In the genomic region with DNA sequence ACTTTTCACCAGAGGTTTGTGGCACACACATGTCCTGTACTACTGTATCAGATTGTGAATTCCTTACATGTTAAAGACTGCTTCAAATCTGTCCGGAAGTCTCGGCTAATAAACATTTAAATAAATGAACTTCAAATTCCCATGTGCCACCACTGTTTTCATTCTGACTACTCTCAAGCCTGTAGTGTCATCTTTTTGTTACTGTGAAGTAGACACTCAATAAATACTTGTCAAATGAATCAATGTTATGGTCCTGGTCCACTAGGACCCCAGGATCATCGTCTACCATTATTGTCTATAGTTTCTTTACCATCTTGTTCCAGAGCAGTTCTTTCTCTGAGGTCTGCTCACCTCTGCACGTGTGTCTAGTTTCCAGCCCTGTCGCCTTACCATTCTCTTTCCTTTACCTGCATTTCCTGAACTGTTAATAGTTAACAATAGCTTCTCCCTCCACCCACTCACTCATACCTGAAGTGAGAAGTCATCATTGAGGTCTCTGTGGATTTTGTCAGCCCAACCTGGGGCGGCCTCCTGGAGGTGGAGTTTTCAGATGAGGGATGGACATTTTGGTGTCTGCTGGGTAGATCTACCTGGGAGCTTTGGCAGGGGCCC, we compare ENCODE assay signal across 9 cellular contexts.
DNase-seq lines count a peak whose midpoint lies in the region; TF ChIP-seq lines count a peak whose summit lies in the region.
"Had no signal": no experiment of that assay in that cellular context is flagged by ENCODE, and none has a peak within 500 bp of the region (broad histone marks: within the 10 kb centered on the region; RNA-seq: fewer than 3 reads in every experiment).

No MANE protein-coding gene starts in this region.

- H3K4me1 Mint-ChIP-seq in chondrocyte (ENCODE audit: low read depth) (peaks cover 92% of the 10 kb centered on the region), CD14-positive monocyte (peaks cover 96% of the 10 kb centered on the region)

- no peaks in the 10 kb centered on the region for H3K9me2 ChIP-seq in DOHH2 (replicated peaks; ENCODE audit: control insufficient read depth, low read length)
- H3K9me2 ChIP-seq in OCI-LY1 (ENCODE audit: low read depth, low read length): no peaks in the 10 kb centered on the region

- H4K8ac ChIP-seq in neuronal stem cell (ENCODE audit: low read depth, low read length): no peak overlapping the region

- H3K27me3 ChIP-seq in DOHH2 (ENCODE audit: control insufficient read depth, low read length): no peaks in the 10 kb centered on the region
- no peaks in the 10 kb centered on the region for H3K27me3 ChIP-seq in OCI-LY1 (ENCODE audit: insufficient read depth, low read length)
- no peaks in the 10 kb centered on the region for H3K27me3 ChIP-seq in neuronal stem cell (ENCODE audit: control insufficient read depth in 3 of 3, insufficient read depth in 3 of 3, low read depth in 1 of 3, low read length in 3 of 3)
- no peaks in the 10 kb centered on the region for H3K27me3 ChIP-seq in H7 (ENCODE audit: control insufficient read depth, insufficient read depth, low read length)

- peak overlapping the region; percentile 71 for H2BK5ac ChIP-seq in neuronal stem cell (ENCODE audit: low read length)

- peak overlapping the region; percentile 42 for H3K14ac ChIP-seq in neuronal stem cell (ENCODE audit: low read length)

- peak overlapping the region; percentile 69 for H3K4me2 ChIP-seq in DOHH2 (ENCODE audit: low read length)
- peak overlapping the region; percentile 76 for H3K4me2 ChIP-seq in OCI-LY1 (ENCODE audit: low read length)
- no peak overlapping the region for H3K4me2 ChIP-seq in neuronal stem cell (ENCODE audit: insufficient read depth, low read length, poor library complexity, severe bottlenecking)

- H3K9ac ChIP-seq in OCI-LY1 (ENCODE audit: low read length) (peak overlapping the region; percentile 76; the same call in 1 of the 2 replicates), neuronal stem cell (ENCODE audit: low read depth, low read length, poor library complexity) (no peak overlapping the region)

- H3K4me1 ChIP-seq in DOHH2 (ENCODE audit: control insufficient read depth, low read length) (peaks cover 71% of the 10 kb centered on the region), OCI-LY1 (ENCODE audit: insufficient read depth, low read length, severe bottlenecking) (peaks cover 100% of the 10 kb centered on the region), neuronal stem cell (ENCODE audit: control insufficient read depth in 2 of 2, insufficient read depth in 1 of 2, low read depth in 1 of 2, low read length in 2 of 2) (peaks cover 52 to 54% of the 10 kb centered on the region in 2 donors)

- intact Hi-C loops in CD14-positive monocyte (cut with micrococcal nuclease): loop anchor here (5.0 kb wide), 1 partner anchor 36 kb away; no protein-coding TSS in a partner anchor

- H3K79me1 ChIP-seq in neuronal stem cell (ENCODE audit: low read depth, low read length): peaks cover 27% of the 10 kb centered on the region

- no peaks in the 10 kb centered on the region for H3K9me3 ChIP-seq in DOHH2 (ENCODE audit: control insufficient read depth, insufficient read depth, low read length)
- H3K9me3 ChIP-seq in OCI-LY1 (ENCODE audit: low read length): no peaks in the 10 kb centered on the region
- H3K9me3 ChIP-seq in neuronal stem cell (replicated peaks in 1 of 2; ENCODE audit: control insufficient read depth in 2 of 2, insufficient read depth in 1 of 2, low read depth in 1 of 2, low read length in 2 of 2): no peaks in the 10 kb centered on the region

- H3K27ac ChIP-seq in DOHH2 (ENCODE audit: low read depth, low read length) (peak overlapping the region; percentile 90), OCI-LY1 (ENCODE audit: low read depth, low read length, poor library complexity, severe bottlenecking) (peak overlapping the region; percentile 99), neuronal stem cell (replicated peaks; ENCODE audit: low read length) (peak overlapping the region; percentile 100)

- peaks cover 4% of the 10 kb centered on the region for H3K9me3 Mint-ChIP-seq in chondrocyte (ENCODE audit: low read depth)
- H3K9me3 Mint-ChIP-seq in CD14-positive monocyte: peaks cover 0 to 9% (median 0%) of the 10 kb centered on the region in 7 donors

- H2AFZ ChIP-seq in OCI-LY1 (ENCODE audit: low read length) (no peak overlapping the region), neuronal stem cell (ENCODE audit: low read length) (no peak overlapping the region)

- H3K4me3 Mint-ChIP-seq in chondrocyte (ENCODE audit: unreplicated experiment): no peak overlapping the region
- no peak overlapping the region for H3K4me3 Mint-ChIP-seq in CD14-positive monocyte

- DNase-seq in chondrocyte (ENCODE audit: low spot score): no peak
- DNase-seq in neuronal stem cell (ENCODE audit: low spot score): no peak
- DNase-seq in CD14-positive monocyte (ENCODE audit: low spot score): no peak
- no peak for DNase-seq in NCI-H1930 (lab: John Stamatoyannopoulos, UW)
- no peak for DNase-seq in DMS79 treated with DMSO at 0.1 percent for 48 hours (lab: John Stamatoyannopoulos, UW)
- no peak for DNase-seq in H7
- DNase-seq: NCI-H146 had no signal

- no peak overlapping the region for H2BK15ac ChIP-seq in neuronal stem cell (ENCODE audit: low read length)

- no peak overlapping the region for H3K4ac ChIP-seq in neuronal stem cell (ENCODE audit: low read length)

- H4K20me1 ChIP-seq in DOHH2 (ENCODE audit: control insufficient read depth, insufficient read depth, low read depth, low read length) (peaks cover 30% of the 10 kb centered on the region), OCI-LY1 (ENCODE audit: insufficient read depth, low read length) (no peaks in the 10 kb centered on the region)

- TF ChIP-seq CTCF in DOHH2 (IDR thresholded peaks at IDR 0.05; ENCODE audit: low read depth, low read length, poor library complexity, severe bottlenecking) (no peak), OCI-LY1 (IDR thresholded peaks at IDR 0.05; ENCODE audit: low read length) (no peak), chondrocyte (IDR thresholded peaks at IDR 0.05) (no peak), CD14-positive monocyte (IDR thresholded peaks at IDR 0.05) (no peak)

- H3K79me2 ChIP-seq in DOHH2 (ENCODE audit: control insufficient read depth, low read length) (peaks cover 100% of the 10 kb centered on the region), OCI-LY1 (ENCODE audit: insufficient read depth, low read length) (peaks cover 97% of the 10 kb centered on the region)

- no peak overlapping the region for H2BK120ac ChIP-seq in neuronal stem cell (ENCODE audit: low read depth, low read length)

- H3F3A ChIP-seq in DOHH2 (ENCODE audit: control insufficient read depth, insufficient read depth) (peaks cover 16% of the 10 kb centered on the region), OCI-LY1 (ENCODE audit: insufficient read depth, low read length) (peaks cover 5% of the 10 kb centered on the region; the same call in 1 of the 2 replicates)

- H3K27me3 Mint-ChIP-seq in chondrocyte (ENCODE audit: low read depth) (no peaks in the 10 kb centered on the region), CD14-positive monocyte (ENCODE audit: low read depth in 3 of 3) (peaks cover 0 to 2% (median 2%) of the 10 kb centered on the region in 3 donors)

- WGBS in neuronal stem cell (ENCODE audit: extremely low coverage in 2 of 2, insufficient read length in 2 of 2, insufficient replicate concordance in 1 of 2), 2 donors: no CpG with 5 or more reads among the region's 6 CpGs

- no peak overlapping the region for H3K23ac ChIP-seq in neuronal stem cell (ENCODE audit: low read depth, low read length, poor library complexity)

- H3K27ac Mint-ChIP-seq in chondrocyte (ENCODE audit: unreplicated experiment) (peak overlapping the region; percentile 79), CD14-positive monocyte (peak overlapping the region in 1 of 7 donors; percentile 31)

- H2BK12ac ChIP-seq in neuronal stem cell (ENCODE audit: low read length): no peak overlapping the region

- H3K36me3 ChIP-seq in DOHH2 (ENCODE audit: control insufficient read depth, low read length): peaks cover 98% of the 10 kb centered on the region
- peaks cover 85% of the 10 kb centered on the region for H3K36me3 ChIP-seq in OCI-LY1 (ENCODE audit: insufficient read depth, low read length)
- H3K36me3 ChIP-seq in neuronal stem cell (replicated peaks in 1 of 2; ENCODE audit: control insufficient read depth in 2 of 2, insufficient read depth in 2 of 2, low read length in 2 of 2): peaks cover 9 to 51% of the 10 kb centered on the region in 2 donors
- no peaks in the 10 kb centered on the region; the same call in 1 of the 2 replicates for H3K36me3 ChIP-seq in H7 (replicated peaks; ENCODE audit: control insufficient read depth, insufficient read depth, low read length)

- no peak overlapping the region for H4K91ac ChIP-seq in neuronal stem cell (ENCODE audit: low read depth, low read length, poor library complexity)

- H2AK5ac ChIP-seq in neuronal stem cell (ENCODE audit: low read depth, low read length): peak overlapping the region; percentile 12

- H3K4me3 ChIP-seq in DOHH2 (ENCODE audit: low read length) (peak overlapping the region; percentile 62), OCI-LY1 (ENCODE audit: low read depth, low read length, poor library complexity, severe bottlenecking) (peak overlapping the region; percentile 49), neuronal stem cell (ENCODE audit: low read length in 2 of 2) (no peak overlapping the region), H7 (ENCODE audit: insufficient read depth, low read depth, low read length) (no peak overlapping the region)

- H3K36me3 Mint-ChIP-seq in chondrocyte (ENCODE audit: low read depth): peaks cover 8% of the 10 kb centered on the region
- H3K36me3 Mint-ChIP-seq in CD14-positive monocyte: peaks cover 57 to 76% of the 10 kb centered on the region in 2 donors

- peak overlapping the region; percentile 72 for H3K18ac ChIP-seq in neuronal stem cell (ENCODE audit: low read length)

Comparison
In these comparisons a context has a peak if more than half of its experiments do, and no peak if none do; other contexts are left out.
1. H3K4me3 ChIP-seq: peak in DOHH2 (single experiment) and OCI-LY1 (single experiment); none in neuronal stem cell (0 of 2) and H7 (single experiment).
2. Peak in every context shown above with its lines, with median percentiles within 50 percentile points of each other: H3K27ac ChIP-seq.